ENCODE assay signal across 19 cellular contexts in the genomic region with DNA sequence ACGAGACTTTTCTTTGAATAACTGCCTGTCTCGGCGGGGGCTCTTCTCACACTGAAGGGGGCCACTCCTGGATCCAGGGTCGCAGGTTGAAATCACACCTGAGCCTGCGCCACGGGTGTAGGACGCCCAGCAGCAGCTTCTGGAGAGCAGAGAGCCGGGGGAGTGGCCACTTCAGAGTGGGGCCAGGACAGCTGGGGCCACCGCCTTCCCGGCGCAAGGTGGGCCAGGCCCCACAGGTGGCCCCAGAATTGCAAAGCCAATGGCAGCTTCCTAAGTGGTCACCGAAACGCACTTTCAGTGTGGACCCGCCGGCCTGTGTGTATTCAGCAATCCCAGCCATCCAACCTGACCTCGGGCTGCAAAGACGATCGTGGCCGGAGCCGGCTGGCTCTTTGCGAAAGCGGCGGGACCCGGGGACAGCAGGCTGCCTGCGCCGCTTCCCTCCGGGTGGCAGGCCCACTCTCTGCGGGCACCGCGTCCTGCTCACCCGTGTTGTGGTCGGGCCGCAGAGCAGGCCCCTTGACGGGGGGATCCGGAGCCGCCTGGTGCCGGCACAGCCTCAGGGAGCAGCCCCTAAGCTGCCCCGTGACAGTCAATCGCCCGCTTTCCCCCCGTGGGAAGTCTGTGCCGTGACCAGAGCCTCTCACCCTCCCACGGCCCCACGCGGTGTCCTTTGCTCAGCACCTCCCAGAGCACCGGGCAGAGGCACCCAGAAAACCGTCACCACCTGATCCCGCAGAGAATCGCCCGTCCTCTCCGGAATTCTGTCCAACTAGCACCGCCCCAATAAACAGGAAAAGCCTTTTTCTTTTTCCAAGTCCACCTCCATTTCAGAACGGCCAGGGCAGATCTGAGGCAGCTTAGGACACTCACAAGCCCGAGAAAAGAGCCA.
"Had no signal": no experiment of that assay in that cellular context is flagged by ENCODE, and none has a peak within 500 bp of the region (broad histone marks: within the 10 kb centered on the region; RNA-seq: fewer than 3 reads in every experiment).

No MANE protein-coding gene starts in this region.

- H3K27ac ChIP-seq: ascending aorta, brain microvascular endothelial cell, thoracic aorta had no signal

- H3K4me1 ChIP-seq: ascending aorta had no signal

- H3K9me3 ChIP-seq: ascending aorta, thoracic aorta had no signal

- ATAC-seq: activated naive CD4-positive, alpha-beta T cell treated with anti-CD3 and anti-CD28 coated beads, Interleukin-2, amount 50 U/mL, for 72 hours; activated T-helper 17 cell treated with anti-CD3 and anti-CD28 coated beads, Interleukin-2, amount 50 U/mL, for 72 hours; left ventricle myocardium superior; stimulated activated naive B cell treated with anti-CD40 and anti-IgM and Interleukin-4, amounts not matched to agents 10 μg/mL and 1 μg/mL and 100 μg/mL, for 72 hours had no signal

- H3K4me3 ChIP-seq: ascending aorta, thoracic aorta had no signal

- DNase-seq: activated CD4-positive, alpha-beta T cell treated with anti-CD3 and anti-CD28 coated beads for 1 hour; activated CD4-positive, alpha-beta T cell treated with anti-CD3 and anti-CD28 coated beads, Interleukin-2, amount 50 U/mL, for 4 hours; brain microvascular endothelial cell; central memory CD4-positive, alpha-beta T cell; dermis blood vessel endothelial cell; effector memory CD4-positive, alpha-beta T cell; foreskin melanocyte; hippocampal formation; left ventricle myocardium superior; nucleus accumbens; stimulated activated CD4-positive, alpha-beta T cell treated with anti-CD3 and anti-CD28 coated beads, Interleukin-2, amount 100 ng/mL, for 48 hours; stimulated activated CD8-positive, alpha-beta memory T cell treated with anti-CD3 and anti-CD28 coated beads, Interleukin-4, amount 100 ng/mL, for 48 hours; stimulated activated naive B cell treated with anti-CD40 and anti-IgM and Interleukin-4, amounts not matched to agents 10 μg/mL and 1 μg/mL and 100 μg/mL, for 72 hours; T-helper 1 cell; T-helper 9 cell had no signal

- H3K36me3 ChIP-seq: ascending aorta, brain microvascular endothelial cell, thoracic aorta had no signal

- H3K27me3 ChIP-seq: ascending aorta, brain microvascular endothelial cell had no signal
